In the genomic region with DNA sequence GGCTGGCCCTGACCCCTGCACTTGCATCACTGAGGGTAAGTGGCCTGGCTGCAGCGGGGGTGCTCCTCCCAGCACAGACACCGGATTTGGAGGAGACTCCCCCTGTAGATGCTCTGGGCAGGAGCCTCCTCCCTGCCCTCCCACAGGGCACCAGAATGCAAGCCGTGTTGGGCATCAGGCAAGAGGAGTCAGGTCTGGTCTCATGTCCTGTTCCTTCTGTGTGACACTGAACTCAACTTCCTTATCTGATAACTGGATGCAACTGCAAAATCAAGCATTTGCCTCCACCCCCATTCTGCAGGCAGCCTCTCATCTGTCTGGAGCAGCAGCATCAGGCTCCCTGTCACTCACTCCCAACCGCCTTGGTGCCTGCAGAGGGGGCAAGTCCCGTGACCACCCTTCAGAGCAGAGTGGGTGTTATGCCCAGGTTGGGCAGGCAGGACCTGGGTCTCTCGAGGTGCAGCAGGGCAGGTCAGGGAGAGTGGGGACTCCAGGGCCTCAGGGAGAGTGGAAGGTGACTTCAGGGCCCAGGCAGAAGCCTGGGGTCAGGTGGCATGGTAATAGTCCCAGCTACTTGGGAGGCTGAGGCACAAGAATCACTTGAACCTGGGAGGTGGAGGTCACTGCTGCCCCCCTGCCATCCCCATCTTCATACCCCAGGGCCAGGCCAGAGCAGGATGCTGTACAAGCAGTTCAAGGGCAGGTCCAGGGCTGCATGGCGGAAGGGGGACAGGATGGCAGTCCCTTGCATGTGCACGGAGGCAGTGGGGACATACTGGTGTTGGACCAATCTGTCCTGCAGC, we compare ENCODE assay signal across 12 cellular contexts. TPM values are rescaled to one million over a fixed set of nuclear protein-coding genes. Genes with fewer than 3 reads are reported as not detected.
DNase-seq lines count a peak whose midpoint lies in the region; ATAC-seq, FAIRE-seq and TF ChIP-seq lines count a peak whose summit lies in the region.
"Had no signal": no experiment of that assay in that cellular context is flagged by ENCODE, and none has a peak within 500 bp of the region (broad histone marks: within the 10 kb centered on the region; RNA-seq: fewer than 3 reads in every experiment).

No MANE protein-coding gene starts in this region.

- H3K9ac ChIP-seq in GM12878 (ENCODE audit: control insufficient read depth, insufficient read depth, low read length) (no peak overlapping the region), mesendoderm (ENCODE audit: low read length) (peak overlapping the region; percentile 17)

- H3K4me2 ChIP-seq in GM12878 (ENCODE audit: control insufficient read depth, insufficient read depth), result peak overlapping the region; percentile 33; the same call in 1 of the 2 replicates
- H3K4me2 ChIP-seq in mesendoderm (ENCODE audit: low read length), result peak overlapping the region; percentile 35

- intact Hi-C loops in GM12878 (cut with micrococcal nuclease; ENCODE audit: unreplicated experiment), result no loop called here

- no peak overlapping the region for H2BK5ac ChIP-seq in mesendoderm (ENCODE audit: low read length)

- CTCF ChIA-PET in AG04450 (lab: Charles Lee), result interaction anchor here (0.9 to 7.4 kb wide), 6 partner anchors 9 to 141 kb away, joined by 3 to 142 read pairs (median 12); no protein-coding TSS in a partner anchor
- CTCF ChIA-PET in GM12878 (lab: Yijun Ruan, JAX), result interaction anchor here (0.8 to 10.6 kb wide), 11 partner anchors 9 to 147 kb away, joined by 3 to 334 read pairs (median 17); partner anchors contain the start of genes ACY1 and DUSP7

- peak overlapping the region; percentile 39 for H3K27ac ChIP-seq in AG04450 (ENCODE audit: low read depth, low read length)
- peak overlapping the region; percentile 48 for H3K27ac ChIP-seq in KOPT-K1 (ENCODE audit: low read depth, low read length, poor library complexity, severe bottlenecking)
- no peak overlapping the region for H3K27ac ChIP-seq in GM12878 (ENCODE audit: control insufficient read depth, insufficient read depth)
- H3K27ac ChIP-seq in mesendoderm (ENCODE audit: low read depth, low read length), result no peak overlapping the region

- no peak for TF ChIP-seq EP300 in GM12878 (IDR thresholded peaks at IDR 0.05; ENCODE audit: borderline replicate concordance in 1 of 2, control insufficient read depth in 1 of 2, low read depth in 2 of 2, low read length in 2 of 2)

- no peak overlapping the region for H3K4ac ChIP-seq in mesendoderm (ENCODE audit: low read depth, low read length)

- no peak for FAIRE-seq in GM12878 (lab: Jason Lieb, UNC)

- TF ChIP-seq RAD21 in GM12878 (IDR thresholded peaks at IDR 0.05; ENCODE audit: insufficient read depth, low read depth, low read length), result no peak

- in situ Hi-C loops in GM12878 (cut with MboI), result no loop called here

- H3K9me3 ChIP-seq in AG04450 (ENCODE audit: control insufficient read depth, insufficient read depth, low read length) (no peaks in the 10 kb centered on the region), KOPT-K1 (ENCODE audit: insufficient read depth, low read length, poor library complexity, severe bottlenecking) (no peaks in the 10 kb centered on the region), GM12878 (replicated peaks; ENCODE audit: control insufficient read depth, insufficient read depth, low read length) (no peaks in the 10 kb centered on the region)

- BruUV-seq in GM12878 (replicated peaks; lab: Mats Ljungman, UMichigan), result no TSS peak

- H3K23ac ChIP-seq in mesendoderm (ENCODE audit: low read length), result no peak overlapping the region

- no peak overlapping the region for H4K5ac ChIP-seq in mesendoderm (ENCODE audit: low read length)

- H3K18ac ChIP-seq in mesendoderm (ENCODE audit: low read length), result no peak overlapping the region

- 33% methylated on average over 8 of the region's 8 CpGs for WGBS in GM12878 (ENCODE audit: insufficient coverage, insufficient replicate concordance, low lambda C conversion rate, missing lambda C conversion rate)
- no CpG with 5 or more reads among the region's 8 CpGs for WGBS in mesendoderm (ENCODE audit: extremely low coverage, insufficient coverage, low lambda C conversion rate)

- H3K79me2 ChIP-seq in GM12878 (ENCODE audit: control insufficient read depth, insufficient read depth, low read length) (no peaks in the 10 kb centered on the region), mesendoderm (ENCODE audit: control insufficient read depth, insufficient read depth, low read length) (no peaks in the 10 kb centered on the region)

- H2BK15ac ChIP-seq in mesendoderm (replicated peaks; ENCODE audit: low read depth), result no peak overlapping the region

- POLR2A ChIA-PET in AG04450 (lab: Yijun Ruan, JAX) (interaction anchor here (1.0 kb wide), 1 partner anchor 51 kb away, joined by 3 read pairs; no protein-coding TSS in a partner anchor), GM12878 (lab: Charles Lee) (interaction anchor here (0.5 to 1.8 kb wide), 5 partner anchors 9 to 50 kb away, joined by 4 to 6 read pairs (median 4); partner anchors contain the start of gene DUSP7)

- no peak for ATAC-seq in GM12878
- ATAC-seq in HG03469 (IDR thresholded peaks at IDR 0.05; ENCODE audit: unreplicated experiment), result no peak
- ATAC-seq in HG02763 (IDR thresholded peaks at IDR 0.05; ENCODE audit: unreplicated experiment), result no peak
- ATAC-seq: natural killer cell had no signal

- H3K79me1 ChIP-seq in mesendoderm (ENCODE audit: low read length), result no peaks in the 10 kb centered on the region

- SMC1A ChIA-PET in GM12878 (lab: Charles Lee; ENCODE audit: uncharacterized antibody, unreplicated experiment), result interaction anchor here (1.0 to 7.7 kb wide), 9 partner anchors 10 to 138 kb away, joined by 3 to 179 read pairs (median 6); partner anchors contain the start of gene DUSP7

- peak overlapping the region; percentile 29 for H2AFZ ChIP-seq in GM12878 (ENCODE audit: control insufficient read depth, low read depth, low read length)

- H3K27me3 ChIP-seq in AG04450 (ENCODE audit: control insufficient read depth, insufficient read depth, low read length), result peaks cover 5% of the 10 kb centered on the region
- no peaks in the 10 kb centered on the region; a peak in 1 of 4 replicates for H3K27me3 ChIP-seq in GM12878 (replicated peaks in 1 of 2; ENCODE audit: control insufficient read depth in 2 of 2, insufficient read depth in 2 of 2, low read length in 1 of 2)
- no peaks in the 10 kb centered on the region for H3K27me3 ChIP-seq in mesendoderm (ENCODE audit: insufficient read depth, low read length, poor library complexity)

- no peaks in the 10 kb centered on the region for H3K36me3 ChIP-seq in KOPT-K1 (ENCODE audit: insufficient read depth, low read length)
- H3K36me3 ChIP-seq in GM12878 (ENCODE audit: control insufficient read depth in 2 of 2, insufficient read depth in 2 of 2, low read length in 1 of 2), result no peaks in the 10 kb centered on the region
- H3K36me3 ChIP-seq in mesendoderm (ENCODE audit: control insufficient read depth, insufficient read depth, low read length), result no peaks in the 10 kb centered on the region

- RAD21 ChIA-PET in GM12878 (lab: Charles Lee; ENCODE audit: unreplicated experiment), result interaction anchor here (1.0 to 8.5 kb wide), 8 partner anchors 15 to 138 kb away, joined by 3 to 165 read pairs (median 50); partner anchors contain the start of genes DUSP7, PARP3 and RRP9

- H3K4me3 ChIP-seq in AG04450 (ENCODE audit: low read depth, low read length) (peak overlapping the region; percentile 27), GM12878 (no peak overlapping the region), mesendoderm (ENCODE audit: low read length) (no peak overlapping the region)

- peaks cover 12% of the 10 kb centered on the region for H3K4me1 ChIP-seq in GM12878 (ENCODE audit: control insufficient read depth, insufficient read depth, low read length)
- peaks cover 5% of the 10 kb centered on the region for H3K4me1 ChIP-seq in mesendoderm (ENCODE audit: control insufficient read depth, low read depth, low read length)

- H4K20me1 ChIP-seq in GM12878 (ENCODE audit: control insufficient read depth, insufficient read depth), result no peaks in the 10 kb centered on the region

- H2AK5ac ChIP-seq in mesendoderm (ENCODE audit: low read length), result no peak overlapping the region

- no peak for TF ChIP-seq POLR2A in GM12878 (IDR thresholded peaks at IDR 0.05; ENCODE audit: low read depth, low read length)

- TF ChIP-seq CTCF in AG04450 (IDR thresholded peaks at IDR 0.05; ENCODE audit: low read depth, low read length), result no peak
- no peak for TF ChIP-seq CTCF in GM12878 (IDR thresholded peaks at IDR 0.05 in 2 of 3, conservative IDR thresholded peaks at IDR 0.05 in 1 of 3; ENCODE audit: control insufficient read depth in 2 of 3, extremely low read depth in 1 of 3, insufficient read depth in 1 of 3, low read depth in 3 of 3, low read length in 3 of 3)

- H4K8ac ChIP-seq in mesendoderm (ENCODE audit: low read depth, low read length), result no peak overlapping the region

- H2BK120ac ChIP-seq in mesendoderm (ENCODE audit: low read depth, low read length), result no peak overlapping the region

- no peak for DNase-seq in AG04450 (ENCODE audit: low read depth, low spot score)
- no peak for DNase-seq in GM12878 (ENCODE audit: low read depth, low spot score)
- no peak for DNase-seq in mesendoderm
- no peak for DNase-seq in NCI-H2227 (lab: John Stamatoyannopoulos, UW; ENCODE audit: unreplicated experiment)
- DNase-seq in cortex of kidney (lab: John Stamatoyannopoulos, UW), result no peak
- DNase-seq: activated effector memory CD4-positive, alpha-beta T cell treated with anti-CD3 and anti-CD28 coated beads, Interleukin-2, amount 50 U/mL, for 16 hours; hippocampal formation; natural killer cell; stimulated activated CD4-positive, alpha-beta T cell treated with anti-CD3 and anti-CD28 coated beads, Interleukin-4, amount 100 ng/mL, for 4 hours had no signal

- H3K56ac ChIP-seq in mesendoderm (ENCODE audit: low read length), result peak overlapping the region; percentile 44

RNA-seq across cellular contexts. Expression of gene RPL29, which starts 10.5 kb away (rescaled TPM):
- polyA plus RNA-seq in AG04450 (2011; rRNA removed), result 1,368 and 1,889 TPM in 2 replicates
- polyA minus RNA-seq in AG04450 (2011; rRNA and poly(A)+ RNA removed), result 722 and 958 TPM in 2 replicates
- 312 and 327 TPM in 2 replicates for total RNA-seq in GM12878 (2013; cell fraction: nucleolus; rRNA removed)
- 1,707 and 1,708 TPM in 2 replicates for total RNA-seq in GM12878 (2014; rRNA removed)
- total RNA-seq in GM12878 (2014; rRNA removed; fragmentation: Illumina TruSeq; extraction: Trizol), result 2,030 and 2,061 TPM in 2 replicates
- total RNA-seq in GM12878 (2021), result 1,814 and 1,873 TPM in 2 replicates
- 2,919 TPM for polyA plus RNA-seq in GM12878 (2011; ENCODE audit: low read depth)
- polyA plus RNA-seq in GM12878 (2011; rRNA removed), result 1,274 and 1,606 TPM in 2 replicates
- polyA plus RNA-seq in GM12878 (2011; cell fraction: cytosol; rRNA removed), result 2,998 and 3,537 TPM in 2 replicates
- polyA plus RNA-seq in GM12878 (2011; cell fraction: nucleus; rRNA removed), result 1,112 and 1,184 TPM in 2 replicates
- 3,236 and 3,576 TPM in 2 replicates for polyA plus RNA-seq in GM12878 (2012)
- polyA plus RNA-seq in GM12878 (2014; fragmentation: Illumina TruSeq; extraction: Trizol), result 1,724 and 2,477 TPM in 2 replicates
- 1,000 to 10,000 TPM; 1,053 to 1,085 TPM for polyA plus RNA-seq in GM12878 (2014; fragmentation: Nextera tagmentation; extraction: Ambion mirVana)
- polyA plus RNA-seq in GM12878 (2014; rRNA removed), result 2,075 and 2,190 TPM in 2 replicates
- 1,000 to 10,000 TPM; 1,397 to 1,403 TPM for polyA plus RNA-seq in GM12878 (2016; fragmentation: Nextera tagmentation; extraction: Ambion mirVana)
- polyA minus RNA-seq in GM12878 (2011; rRNA and poly(A)+ RNA removed), result 1,357 and 1,638 TPM in 2 replicates
- 571 and 626 TPM in 2 replicates for polyA minus RNA-seq in GM12878 (2011; cell fraction: cytosol; rRNA and poly(A)+ RNA removed)
- polyA minus RNA-seq in GM12878 (2011; cell fraction: nucleus; rRNA and poly(A)+ RNA removed), result 256 and 363 TPM in 2 replicates
- polyA plus RNA-seq in mesendoderm (2013, experiment 1 of 2), result 2,106 TPM
- 2,168 TPM for polyA plus RNA-seq in mesendoderm (2013, experiment 2 of 2)

RNA-seq across cellular contexts. Expression of gene ACY1, which starts 22.9 kb away (rescaled TPM):
- polyA plus RNA-seq in AG04450 (2011; rRNA removed) (20.4 and 27.8 TPM in 2 replicates), GM12878 (2011; rRNA removed) (12.5 and 18.5 TPM in 2 replicates), GM12878 (2014; fragmentation: Illumina TruSeq; extraction: Trizol) (6.4 and 18.8 TPM in 2 replicates), GM12878 (2014; fragmentation: Nextera tagmentation; extraction: Ambion mirVana) (10 to 100 TPM; 19.8 to 28.2 TPM), GM12878 (2014; rRNA removed) (31.3 and 42.2 TPM in 2 replicates), GM12878 (2016; fragmentation: Nextera tagmentation; extraction: Ambion mirVana) (10 to 100 TPM; 32.0 to 37.0 TPM)
- 33.1 and 40.5 TPM in 2 replicates for polyA minus RNA-seq in AG04450 (2011; rRNA and poly(A)+ RNA removed)
- total RNA-seq in GM12878 (2013; cell fraction: nucleolus; rRNA removed), result 11.6 and 14.6 TPM in 2 replicates
- total RNA-seq in GM12878 (2014; rRNA removed) (28.9 and 35.1 TPM in 2 replicates), GM12878 (2014; rRNA removed; fragmentation: Illumina TruSeq; extraction: Trizol) (19.0 and 22.3 TPM in 2 replicates), GM12878 (2021) (27.4 and 33.5 TPM in 2 replicates)
- 62.9 TPM for polyA plus RNA-seq in GM12878 (2011; ENCODE audit: low read depth)
- polyA plus RNA-seq in GM12878 (2011; cell fraction: cytosol; rRNA removed), result 31.5 and 32.0 TPM in 2 replicates
- 36.7 and 37.0 TPM in 2 replicates for polyA plus RNA-seq in GM12878 (2011; cell fraction: nucleus; rRNA removed)
- 30.6 and 33.0 TPM in 2 replicates for polyA plus RNA-seq in GM12878 (2012)
- polyA minus RNA-seq in GM12878 (2011; rRNA and poly(A)+ RNA removed), result 18.5 and 20.4 TPM in 2 replicates
- 7.4 and 9.5 TPM in 2 replicates for polyA minus RNA-seq in GM12878 (2011; cell fraction: cytosol; rRNA and poly(A)+ RNA removed)
- 10.3 and 14.9 TPM in 2 replicates for polyA minus RNA-seq in GM12878 (2011; cell fraction: nucleus; rRNA and poly(A)+ RNA removed)
- polyA plus RNA-seq in mesendoderm (2013, experiment 1 of 2), result 28.2 TPM
- polyA plus RNA-seq in mesendoderm (2013, experiment 2 of 2), result 25.1 TPM

RNA-seq across cellular contexts. Expression of gene ABHD14A, which starts 31.4 kb away (rescaled TPM):
- polyA plus RNA-seq in AG04450 (2011; rRNA removed) (8.2 and 9.9 TPM in 2 replicates), GM12878 (2011; rRNA removed) (4.9 and 6.5 TPM in 2 replicates), GM12878 (2014; fragmentation: Illumina TruSeq; extraction: Trizol) (2.4 and 5.6 TPM in 2 replicates), GM12878 (2014; fragmentation: Nextera tagmentation; extraction: Ambion mirVana) (1 to 10 TPM; 1.2 to 2.2 TPM), GM12878 (2014; rRNA removed) (12.6 and 12.9 TPM in 2 replicates), GM12878 (2016; fragmentation: Nextera tagmentation; extraction: Ambion mirVana) (10 to 100 TPM; 22.4 to 27.0 TPM)
- polyA minus RNA-seq in AG04450 (2011; rRNA and poly(A)+ RNA removed), result 5.0 and 7.1 TPM in 2 replicates
- 2.9 TPM in 2 replicates for total RNA-seq in GM12878 (2013; cell fraction: nucleolus; rRNA removed)
- total RNA-seq in GM12878 (2014; rRNA removed) (12.2 and 13.1 TPM in 2 replicates), GM12878 (2014; rRNA removed; fragmentation: Illumina TruSeq; extraction: Trizol) (5.0 and 5.9 TPM in 2 replicates), GM12878 (2021) (9.3 and 12.2 TPM in 2 replicates)
- polyA plus RNA-seq in GM12878 (2011; ENCODE audit: low read depth), result 4.0 TPM
- 14.2 and 22.6 TPM in 2 replicates for polyA plus RNA-seq in GM12878 (2011; cell fraction: cytosol; rRNA removed)
- polyA plus RNA-seq in GM12878 (2011; cell fraction: nucleus; rRNA removed), result 6.8 and 7.8 TPM in 2 replicates
- polyA plus RNA-seq in GM12878 (2012), result 7.6 and 8.2 TPM in 2 replicates
- polyA minus RNA-seq in GM12878 (2011; rRNA and poly(A)+ RNA removed), result 2.6 and 6.4 TPM in 2 replicates
- 2.9 and 3.9 TPM in 2 replicates for polyA minus RNA-seq in GM12878 (2011; cell fraction: cytosol; rRNA and poly(A)+ RNA removed)
- polyA minus RNA-seq in GM12878 (2011; cell fraction: nucleus; rRNA and poly(A)+ RNA removed), result 0.86 and 1.6 TPM in 2 replicates
- 2.6 TPM for polyA plus RNA-seq in mesendoderm (2013, experiment 1 of 2)
- 2.4 TPM for polyA plus RNA-seq in mesendoderm (2013, experiment 2 of 2)

RNA-seq across cellular contexts. Expression of gene ABHD14B, which starts 32.4 kb away (rescaled TPM):
- 34.5 and 37.5 TPM in 2 replicates for polyA plus RNA-seq in AG04450 (2011; rRNA removed)
- polyA minus RNA-seq in AG04450 (2011; rRNA and poly(A)+ RNA removed), result 21.0 and 25.0 TPM in 2 replicates
- 29.6 and 35.3 TPM in 2 replicates for total RNA-seq in GM12878 (2013; cell fraction: nucleolus; rRNA removed)
- 59.9 and 62.4 TPM in 2 replicates for total RNA-seq in GM12878 (2014; rRNA removed)
- total RNA-seq in GM12878 (2014; rRNA removed; fragmentation: Illumina TruSeq; extraction: Trizol), result 28.9 and 30.5 TPM in 2 replicates
- 58.3 and 58.8 TPM in 2 replicates for total RNA-seq in GM12878 (2021)
- polyA plus RNA-seq in GM12878 (2011; ENCODE audit: low read depth), result 35.7 TPM
- 45.4 and 76.5 TPM in 2 replicates for polyA plus RNA-seq in GM12878 (2011; rRNA removed)
- 80.0 and 92.8 TPM in 2 replicates for polyA plus RNA-seq in GM12878 (2011; cell fraction: cytosol; rRNA removed)
- polyA plus RNA-seq in GM12878 (2011; cell fraction: nucleus; rRNA removed), result 39.8 and 51.9 TPM in 2 replicates
- polyA plus RNA-seq in GM12878 (2012), result 54.6 and 64.2 TPM in 2 replicates
- polyA plus RNA-seq in GM12878 (2014; fragmentation: Illumina TruSeq; extraction: Trizol), result 35.9 and 51.1 TPM in 2 replicates
- 10 to 100 TPM in 1 of 2 experiments, 1 to 10 TPM in 1; 7.8 to 14.2 TPM for polyA plus RNA-seq in GM12878 (2014; fragmentation: Nextera tagmentation; extraction: Ambion mirVana)
- polyA plus RNA-seq in GM12878 (2014; rRNA removed), result 73.0 and 80.4 TPM in 2 replicates
- 10 to 100 TPM; 47.2 to 50.9 TPM for polyA plus RNA-seq in GM12878 (2016; fragmentation: Nextera tagmentation; extraction: Ambion mirVana)
- polyA minus RNA-seq in GM12878 (2011; rRNA and poly(A)+ RNA removed), result 53.4 and 78.7 TPM in 2 replicates
- polyA minus RNA-seq in GM12878 (2011; cell fraction: cytosol; rRNA and poly(A)+ RNA removed), result 18.1 and 25.1 TPM in 2 replicates
- 12.8 and 21.3 TPM in 2 replicates for polyA minus RNA-seq in GM12878 (2011; cell fraction: nucleus; rRNA and poly(A)+ RNA removed)
- polyA plus RNA-seq in mesendoderm (2013, experiment 1 of 2), result 2.8 TPM
- polyA plus RNA-seq in mesendoderm (2013, experiment 2 of 2), result 2.6 TPM

RNA-seq across cellular contexts. Expression of gene PCBP4, which starts 39.0 kb away (rescaled TPM):
- polyA plus RNA-seq in AG04450 (2011; rRNA removed), result 54.6 and 69.2 TPM in 2 replicates
- polyA minus RNA-seq in AG04450 (2011; rRNA and poly(A)+ RNA removed), result 60.0 and 72.8 TPM in 2 replicates
- total RNA-seq in GM12878 (2013; cell fraction: nucleolus; rRNA removed), result 7.2 and 8.2 TPM in 2 replicates
- 10.7 and 11.5 TPM in 2 replicates for total RNA-seq in GM12878 (2014; rRNA removed)
- total RNA-seq in GM12878 (2014; rRNA removed; fragmentation: Illumina TruSeq; extraction: Trizol), result 4.2 and 4.7 TPM in 2 replicates
- total RNA-seq in GM12878 (2021), result 13.3 and 14.5 TPM in 2 replicates
- 4.1 TPM for polyA plus RNA-seq in GM12878 (2011; ENCODE audit: low read depth)
- 2.7 and 4.2 TPM in 2 replicates for polyA plus RNA-seq in GM12878 (2011; rRNA removed)
- 6.2 and 6.8 TPM in 2 replicates for polyA plus RNA-seq in GM12878 (2011; cell fraction: cytosol; rRNA removed)
- polyA plus RNA-seq in GM12878 (2011; cell fraction: nucleus; rRNA removed), result 21.4 and 24.7 TPM in 2 replicates
- polyA plus RNA-seq in GM12878 (2012), result 6.4 and 9.0 TPM in 2 replicates
- polyA plus RNA-seq in GM12878 (2014; fragmentation: Illumina TruSeq; extraction: Trizol), result 1.9 and 4.7 TPM in 2 replicates
- polyA plus RNA-seq in GM12878 (2014; fragmentation: Nextera tagmentation; extraction: Ambion mirVana), result under 1 TPM; 0.05 to 0.24 TPM
- polyA plus RNA-seq in GM12878 (2014; rRNA removed), result 13.4 and 15.3 TPM in 2 replicates
- 1 to 10 TPM; 3.6 to 4.0 TPM for polyA plus RNA-seq in GM12878 (2016; fragmentation: Nextera tagmentation; extraction: Ambion mirVana)
- polyA minus RNA-seq in GM12878 (2011; rRNA and poly(A)+ RNA removed), result 1.4 and 4.2 TPM in 2 replicates
- 0.94 and 3.1 TPM in 2 replicates for polyA minus RNA-seq in GM12878 (2011; cell fraction: cytosol; rRNA and poly(A)+ RNA removed)
- polyA minus RNA-seq in GM12878 (2011; cell fraction: nucleus; rRNA and poly(A)+ RNA removed), result 2.2 and 2.5 TPM in 2 replicates
- 14.4 TPM for polyA plus RNA-seq in mesendoderm (2013, experiment 1 of 2)
- polyA plus RNA-seq in mesendoderm (2013, experiment 2 of 2), result 14.3 TPM

Comparison
In these comparisons a context has a peak if more than half of its experiments do, and no peak if none do; other contexts are left out.
1. H3K27ac ChIP-seq: peak in AG04450 (single experiment) and KOPT-K1 (single experiment); none in GM12878 (single experiment) and mesendoderm (single experiment).